Comparison of ENCODE assay signal across 23 cellular contexts in genomic region chr1:154467768-154468102, GRCh38. TPM values are rescaled to one million over a fixed set of nuclear protein-coding genes. Genes with fewer than 3 reads are reported as not detected.
DNase-seq lines count a peak whose midpoint lies in the region; ATAC-seq lines count a peak whose summit lies in the region.
"Had no signal": no experiment of that assay in that cellular context is flagged by ENCODE, and none has a peak within 500 bp of the region (broad histone marks: within the 10 kb centered on the region; RNA-seq: fewer than 3 reads in every experiment).

No MANE protein-coding gene starts in this region.

- POLR2A ChIA-PET in activated CD4-positive, alpha-beta T cell treated with anti-CD3 and anti-CD28 coated beads, Interleukin-2, amount 10 ng/mL, durations not matched to agents 7 days and 5 days (lab: Charles Lee): no interaction called here

- H3K27me3 Mint-ChIP-seq in activated CD4-positive, alpha-beta T cell treated with anti-CD3 and anti-CD28 coated beads, Interleukin-2, amount 10 ng/mL, durations not matched to agents 7 days and 5 days: no peaks in the 10 kb centered on the region
- H3K27me3 Mint-ChIP-seq: IgD-negative memory B cell had no signal

- H3K36me3 Mint-ChIP-seq in activated CD4-positive, alpha-beta T cell treated with anti-CD3 and anti-CD28 coated beads, Interleukin-2, amount 10 ng/mL, durations not matched to agents 7 days and 5 days (ENCODE audit: low read depth): peaks cover 2% of the 10 kb centered on the region
- H3K36me3 Mint-ChIP-seq: WTC11 had no signal

- CTCF ChIA-PET in activated CD4-positive, alpha-beta T cell treated with anti-CD3 and anti-CD28 coated beads, Interleukin-2, amount 10 ng/mL, durations not matched to agents 7 days and 5 days (lab: Charles Lee): interaction anchor here (0.6 to 1.6 kb wide), 7 partner anchors 12 to 608 kb away, joined by 3 to 4 read pairs (median 3); no protein-coding TSS in a partner anchor

- H3K27ac Mint-ChIP-seq in activated CD4-positive, alpha-beta T cell treated with anti-CD3 and anti-CD28 coated beads, Interleukin-2, amount 10 ng/mL, durations not matched to agents 7 days and 5 days: peak overlapping the region; percentile 20
- H3K27ac Mint-ChIP-seq: activated T-helper 2 cell treated with anti-CD3 and anti-CD28 coated beads, Interferon-gamma antibody, Interleukin-2, Interleukin-4, amounts not matched to agents 10 μg/mL and 5 μg/mL and 100 μg/mL, durations not matched to agents 14 hours and 24 hours and 36 hours; IgD-negative memory B cell; WTC11 had no signal

- no peak overlapping the region for H3K4me3 Mint-ChIP-seq in activated CD4-positive, alpha-beta T cell treated with anti-CD3 and anti-CD28 coated beads, Interleukin-2, amount 10 ng/mL, durations not matched to agents 7 days and 5 days
- H3K4me3 Mint-ChIP-seq: IgD-negative memory B cell, WTC11 had no signal

- H3K9me3 Mint-ChIP-seq in activated CD4-positive, alpha-beta T cell treated with anti-CD3 and anti-CD28 coated beads, Interleukin-2, amount 10 ng/mL, durations not matched to agents 7 days and 5 days: no peaks in the 10 kb centered on the region
- H3K9me3 Mint-ChIP-seq: activated T-helper 2 cell treated with anti-CD3 and anti-CD28 coated beads, Interferon-gamma antibody, Interleukin-2, Interleukin-4, amounts not matched to agents 10 μg/mL and 5 μg/mL and 100 μg/mL, durations not matched to agents 14 hours and 24 hours and 36 hours; IgD-negative memory B cell; WTC11 had no signal

- H3K4me1 Mint-ChIP-seq in activated CD4-positive, alpha-beta T cell treated with anti-CD3 and anti-CD28 coated beads, Interleukin-2, amount 10 ng/mL, durations not matched to agents 7 days and 5 days: peaks cover 53% of the 10 kb centered on the region

- DNase-seq in activated CD4-positive, alpha-beta T cell treated with anti-CD3 and anti-CD28 coated beads, Interleukin-2, amount 10 ng/mL, durations not matched to agents 7 days and 5 days: no peak
- no peak for DNase-seq in activated CD4-positive, alpha-beta T cell treated with anti-CD3 and anti-CD28 coated beads, Interleukin-2, amount 50 U/mL, for 1 hour
- DNase-seq in stimulated activated CD4-positive, alpha-beta T cell treated with anti-CD3 and anti-CD28 coated beads, Interleukin-4, amount 100 ng/mL, for 24 hours: peak; percentile 24
- no peak for DNase-seq in stimulated activated CD4-positive, alpha-beta T cell treated with anti-CD3 and anti-CD28 coated beads, Interleukin-12 subunit alpha, Interleukin-12 subunit beta, amount 100 ng/mL, for 4 hours
- DNase-seq in central memory CD4-positive, alpha-beta T cell: peak; percentile 41
- peak; percentile 33 for DNase-seq in stimulated activated naive CD4-positive, alpha-beta T cell treated with Interleukin-2 at 50 U/mL for 16 hours (lab: John Stamatoyannopoulos, UW)
- no peak for DNase-seq in OCI-M2 (lab: John Stamatoyannopoulos, UW; ENCODE audit: unreplicated experiment)
- DNase-seq: anterior cingulate cortex, GDM1, GOT3, NCI-H2081, NCI-H226, NCI-H748 treated with DMSO at 0.1 percent for 48 hours, SK-N-SH had no signal

- no peak for ATAC-seq in HG03097 (IDR thresholded peaks at IDR 0.05; ENCODE audit: low FRiP score, unreplicated experiment)
- ATAC-seq: sciatic nerve, WTC11 had no signal

RNA-seq across cellular contexts. Expression of gene TDRD10, which starts 34.3 kb away (rescaled TPM):
- not detected for total RNA-seq in activated CD4-positive, alpha-beta T cell treated with anti-CD3 and anti-CD28 coated beads, Interleukin-2, amount 10 ng/mL, durations not matched to agents 7 days and 5 days
- total RNA-seq: A172; activated CD8-positive, alpha-beta memory T cell treated with anti-CD3 and anti-CD28 coated beads for 36 hours; activated T-helper 2 cell treated with anti-CD3 and anti-CD28 coated beads, Interferon-gamma antibody, Interleukin-2, Interleukin-4, amounts not matched to agents 10 μg/mL and 5 μg/mL and 100 μg/mL, durations not matched to agents 14 hours and 24 hours and 36 hours; kidney epithelial cell; MCF 10A had no signal

RNA-seq across cellular contexts. Expression of gene SHE, which starts 34.5 kb away (rescaled TPM):
- total RNA-seq in activated CD4-positive, alpha-beta T cell treated with anti-CD3 and anti-CD28 coated beads, Interleukin-2, amount 10 ng/mL, durations not matched to agents 7 days and 5 days: not detected
- total RNA-seq: A172; activated CD8-positive, alpha-beta memory T cell treated with anti-CD3 and anti-CD28 coated beads for 36 hours; MCF 10A had no signal

Comparison
In these comparisons a context has a peak if more than half of its experiments do, and no peak if none do; other contexts are left out.
1. DNase-seq: peak in stimulated activated CD4-positive, alpha-beta T cell treated with anti-CD3 and anti-CD28 coated beads, Interleukin-4, amount 100 ng/mL, for 24 hours (single experiment), central memory CD4-positive, alpha-beta T cell (single experiment) and stimulated activated naive CD4-positive, alpha-beta T cell treated with Interleukin-2 at 50 U/mL for 16 hours (single experiment); none in activated CD4-positive, alpha-beta T cell treated with anti-CD3 and anti-CD28 coated beads, Interleukin-2, amount 10 ng/mL, durations not matched to agents 7 days and 5 days (single experiment), activated CD4-positive, alpha-beta T cell treated with anti-CD3 and anti-CD28 coated beads, Interleukin-2, amount 50 U/mL, for 1 hour (single experiment), stimulated activated CD4-positive, alpha-beta T cell treated with anti-CD3 and anti-CD28 coated beads, Interleukin-12 subunit alpha, Interleukin-12 subunit beta, amount 100 ng/mL, for 4 hours (single experiment) and OCI-M2 (single experiment).